Comparison of ENCODE assay signal across 21 cellular contexts in genomic region chr2:159156834-159157233, GRCh38.
DNase-seq lines count a peak whose midpoint lies in the region; ATAC-seq, FAIRE-seq and TF ChIP-seq lines count a peak whose summit lies in the region.
"Had no signal": no experiment of that assay in that cellular context is flagged by ENCODE, and none has a peak within 500 bp of the region (broad histone marks: within the 10 kb centered on the region; RNA-seq: fewer than 3 reads in every experiment).

No MANE protein-coding gene starts in this region.

- dilution Hi-C loops in keratinocyte (cut with MboI; ENCODE audit: extremely low pct_ligation_motif_present, low sequenced_read_pairs): no loop called here

- peaks cover 25 to 88% (median 75%) of the 10 kb centered on the region in 10 experiments for H3K4me1 ChIP-seq in BLaER1 treated with 17β-estradiol and CSF1 and Interleukin-3, amounts not matched to agents 10 nM and 100 nM
- H3K4me1 ChIP-seq in keratinocyte (ENCODE audit: control insufficient read depth, extremely low read depth, insufficient read depth, low read length): peaks cover 67% of the 10 kb centered on the region
- H3K4me1 ChIP-seq: A549 had no signal

- FAIRE-seq in keratinocyte (lab: Jason Lieb, UNC): peak; percentile 92
- FAIRE-seq: A549, GM19239 had no signal

- no peak overlapping the region; a peak in 1 of 20 replicates for H3K4me3 ChIP-seq in BLaER1 treated with 17β-estradiol and CSF1 and Interleukin-3, amounts not matched to agents 10 nM and 100 nM
- H3K4me3 ChIP-seq in keratinocyte (ENCODE audit: control insufficient read depth in 2 of 3, extremely low read depth in 1 of 3, insufficient read depth in 2 of 3, low read depth in 1 of 3, low read length in 3 of 3): peak overlapping the region in 1 of 3 experiments; percentile 51
- H3K4me3 ChIP-seq: A549, coronary artery, HAP-1, tibial artery had no signal

- no peak overlapping the region for H2AFZ ChIP-seq in keratinocyte (ENCODE audit: control insufficient read depth, low read length)

- H4K20me1 ChIP-seq in BLaER1 treated with 17β-estradiol and CSF1 and Interleukin-3, amounts not matched to agents 10 nM and 100 nM: no peaks in the 10 kb centered on the region
- no peaks in the 10 kb centered on the region for H4K20me1 ChIP-seq in keratinocyte (ENCODE audit: control insufficient read depth, extremely low read depth, insufficient read depth, low read length)

- no peaks in the 10 kb centered on the region for H3K27me3 ChIP-seq in BLaER1 treated with 17β-estradiol and CSF1 and Interleukin-3, amounts not matched to agents 10 nM and 100 nM
- H3K27me3 ChIP-seq in keratinocyte (ENCODE audit: control insufficient read depth, extremely low read depth, insufficient read depth, low read length): no peaks in the 10 kb centered on the region
- H3K27me3 ChIP-seq: tibial artery had no signal

- no peak overlapping the region for H3K9ac ChIP-seq in BLaER1 treated with 17β-estradiol and CSF1 and Interleukin-3, amounts not matched to agents 10 nM and 100 nM
- H3K9ac ChIP-seq in keratinocyte (ENCODE audit: control insufficient read depth, extremely low read depth, insufficient read depth, low read length): peak overlapping the region; percentile 67

- no peak for TF ChIP-seq CTCF in keratinocyte (optimal IDR thresholded peaks at IDR 0.05 in 1 of 3, IDR thresholded peaks at IDR 0.05 in 1 of 3, conservative IDR thresholded peaks at IDR 0.05 in 1 of 3; ENCODE audit: extremely low read depth in 1 of 3, insufficient read depth in 2 of 3, low read length in 3 of 3)

- no peaks in the 10 kb centered on the region for H3K9me3 ChIP-seq in BLaER1 treated with 17β-estradiol and CSF1 and Interleukin-3, amounts not matched to agents 10 nM and 100 nM (replicated peaks in 1 of 11)
- no peaks in the 10 kb centered on the region for H3K9me3 ChIP-seq in keratinocyte (ENCODE audit: control insufficient read depth, low read depth, low read length)
- H3K9me3 ChIP-seq: A549, HAP-1, tibial artery had no signal

- peaks cover 1% of the 10 kb centered on the region for H3K79me2 ChIP-seq in keratinocyte (ENCODE audit: control insufficient read depth, insufficient read depth, low read length)

- H3K27ac ChIP-seq in BLaER1 treated with 17β-estradiol and CSF1 and Interleukin-3, amounts not matched to agents 10 nM and 100 nM: peak overlapping the region in 3 of 11 experiments; percentile 4 to 19 (median 12); a peak in 2 of 22 replicates
- peak overlapping the region; percentile 88 for H3K27ac ChIP-seq in keratinocyte (ENCODE audit: control insufficient read depth, insufficient read depth, low read length)
- H3K27ac ChIP-seq: A549, coronary artery, tibial artery had no signal

- H3K4me2 ChIP-seq in BLaER1 treated with 17β-estradiol and CSF1 and Interleukin-3, amounts not matched to agents 10 nM and 100 nM: peak overlapping the region; percentile 58 to 85 (median 70)
- peak overlapping the region; percentile 80 for H3K4me2 ChIP-seq in keratinocyte (ENCODE audit: control insufficient read depth, extremely low read depth, insufficient read depth, low read depth, low read length)
- H3K4me2 ChIP-seq: A549 had no signal

- H3K9me1 ChIP-seq in keratinocyte (ENCODE audit: control insufficient read depth, extremely low read depth, insufficient read depth, low read length): peaks cover 4% of the 10 kb centered on the region

- H3K36me3 ChIP-seq in BLaER1 treated with 17β-estradiol and CSF1 and Interleukin-3, amounts not matched to agents 10 nM and 100 nM: no peaks in the 10 kb centered on the region
- H3K36me3 ChIP-seq in keratinocyte (ENCODE audit: control insufficient read depth in 2 of 2, extremely low read depth in 1 of 2, insufficient read depth in 2 of 2, low read length in 2 of 2): peaks cover 5 to 16% of the 10 kb centered on the region in 2 experiments

- peak; percentile 66 for DNase-seq in SW480 (ENCODE audit: low spot score)
- peak; percentile 80 for DNase-seq in keratinocyte (ENCODE audit: low read depth, low spot score)
- DNase-seq in renal cortical epithelial cell (ENCODE audit: low read depth): peak; percentile 40
- DNase-seq in dermis blood vessel endothelial cell: no peak
- DNase-seq in activated effector memory CD4-positive, alpha-beta T cell treated with Interleukin-2 at 50 U/mL for 16 hours: no peak
- DNase-seq in hypothalamus (lab: John Stamatoyannopoulos, UW): no peak
- DNase-seq: activated CD4-positive, CD25-positive, alpha-beta regulatory T cell treated with anti-CD3 and anti-CD28 coated beads, Interleukin-2, amount 50 U/mL, for 72 hours; activated naive CD8-positive, alpha-beta T cell treated with anti-CD3 and anti-CD28 coated beads, Interleukin-2, amount 10 ng/mL, durations not matched to agents 7 days and 5 days; foreskin melanocyte; hippocampal formation; kidney glomerular epithelial cell; NCI-H1694; PC-3; tibial artery had no signal

- no peak for ATAC-seq in HG03159 (IDR thresholded peaks at IDR 0.05; ENCODE audit: unreplicated experiment)
- ATAC-seq: A549; PC-3; stimulated activated effector memory CD8-positive, alpha-beta T cell treated with anti-CD3 and anti-CD28 coated beads, Interleukin-12 subunit alpha, Interleukin-12 subunit beta, amount 100 ng/mL, for 72 hours had no signal

Comparison
In these comparisons a context has a peak if more than half of its experiments do, and no peak if none do; other contexts are left out.
1. DNase-seq: peak in SW480 (single experiment), keratinocyte (single experiment) and renal cortical epithelial cell (single experiment); none in dermis blood vessel endothelial cell (single experiment), activated effector memory CD4-positive, alpha-beta T cell treated with Interleukin-2 at 50 U/mL for 16 hours (single experiment) and hypothalamus (0 of 51).